In the genomic region with DNA sequence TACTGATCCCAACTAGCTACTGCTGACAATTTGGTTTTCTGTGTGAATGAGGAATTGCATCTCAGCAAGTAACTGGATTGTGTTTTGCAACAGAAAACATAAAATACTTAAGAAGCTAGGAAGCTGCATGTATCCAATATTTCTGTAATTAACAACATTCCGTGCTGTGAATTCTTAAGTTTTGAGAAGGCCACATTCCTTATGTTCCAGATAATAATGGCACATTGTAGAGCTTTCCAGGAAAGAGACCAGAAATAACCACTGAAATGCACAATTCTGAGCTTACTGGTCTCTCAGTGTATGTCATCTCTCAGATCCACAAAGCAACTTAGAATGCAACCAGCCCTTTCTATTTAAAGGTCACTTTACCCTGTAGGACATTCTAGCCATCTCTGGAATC, we compare ENCODE assay signal across 23 cellular contexts.
"Had no signal": no experiment of that assay in that cellular context is flagged by ENCODE, and none has a peak within 500 bp of the region (broad histone marks: within the 10 kb centered on the region; RNA-seq: fewer than 3 reads in every experiment).

No MANE protein-coding gene starts in this region.

- DNase-seq: effector memory CD8-positive, alpha-beta T cell; erythroblast; esophagus squamous epithelium; gastrocnemius medialis; head of caudate nucleus; mucosa of descending colon; naive B cell; occipital lobe; pancreas; spleen; stimulated activated CD4-positive, alpha-beta T cell treated with anti-CD3 and anti-CD28 coated beads, Interleukin-4, amount 100 ng/mL, for 4 hours; stimulated activated naive B cell treated with anti-CD40 and anti-IgM and Interleukin-4, amounts not matched to agents 10 μg/mL and 1 μg/mL and 100 μg/mL, for 72 hours; transverse colon had no signal

- H3K27ac ChIP-seq: coronary artery, esophagus squamous epithelium, gastrocnemius medialis, pancreas, right atrium auricular region, spleen, suprapubic skin, transverse colon, vagina had no signal

- H3K36me3 ChIP-seq: esophagus squamous epithelium, gastrocnemius medialis, pancreas, right atrium auricular region, spleen, suprapubic skin, transverse colon, vagina had no signal

- H3K9me3 ChIP-seq: esophagus squamous epithelium, gastrocnemius medialis, mucosa of descending colon, pancreas, right atrium auricular region, suprapubic skin, transverse colon, vagina had no signal

- H3K27me3 ChIP-seq: esophagus squamous epithelium, gastrocnemius medialis, pancreas, right atrium auricular region, spleen, suprapubic skin, transverse colon, vagina had no signal

- H3K4me1 Mint-ChIP-seq: central memory CD8-positive, alpha-beta T cell; memory B cell; mesothelial cell of epicardium; naive B cell; stimulated activated naive B cell treated with anti-CD40 and anti-IgM and Interleukin-4, amounts not matched to agents 10 μg/mL and 1 μg/mL and 100 μg/mL, for 72 hours had no signal

- H3K27me3 Mint-ChIP-seq: central memory CD8-positive, alpha-beta T cell; effector memory CD8-positive, alpha-beta T cell; memory B cell; naive B cell; natural killer cell treated with Interleukin-12 subunit alpha and Interleukin-12 subunit beta and Interleukin-15 and Interleukin-18, amount 100 ng/mL, for 72 hours; stimulated activated naive B cell treated with anti-CD40 and anti-IgM and Interleukin-4, amounts not matched to agents 10 μg/mL and 1 μg/mL and 100 μg/mL, for 72 hours; stimulated activated naive CD8-positive, alpha-beta T cell treated with anti-CD3 and anti-CD28 coated beads, Interleukin-15, Interleukin-2, amounts not matched to agents 100 ng/mL and 50 ng/mL, for 24 hours had no signal

- H3K9me3 Mint-ChIP-seq: central memory CD8-positive, alpha-beta T cell had no signal

- H3K4me3 ChIP-seq: coronary artery, esophagus squamous epithelium, gastrocnemius medialis, lung, mucosa of descending colon, pancreas, right atrium auricular region, spleen, suprapubic skin, transverse colon, vagina had no signal

- H3K4me1 ChIP-seq: esophagus squamous epithelium, gastrocnemius medialis, pancreas, right atrium auricular region, spleen, suprapubic skin, transverse colon, vagina had no signal

- H3K36me3 Mint-ChIP-seq: memory B cell; mesothelial cell of epicardium; naive B cell; natural killer cell treated with Interleukin-12 subunit alpha and Interleukin-12 subunit beta and Interleukin-15 and Interleukin-18, amount 100 ng/mL, for 72 hours; stimulated activated naive B cell treated with anti-CD40 and anti-IgM and Interleukin-4, amounts not matched to agents 10 μg/mL and 1 μg/mL and 100 μg/mL, for 72 hours had no signal

- H3K4me3 Mint-ChIP-seq: central memory CD8-positive, alpha-beta T cell; effector memory CD8-positive, alpha-beta T cell; memory B cell; mesothelial cell of epicardium; naive B cell; natural killer cell treated with Interleukin-12 subunit alpha and Interleukin-12 subunit beta and Interleukin-15 and Interleukin-18, amount 100 ng/mL, for 72 hours; stimulated activated naive B cell treated with anti-CD40 and anti-IgM and Interleukin-4, amounts not matched to agents 10 μg/mL and 1 μg/mL and 100 μg/mL, for 72 hours; stimulated activated naive CD8-positive, alpha-beta T cell treated with anti-CD3 and anti-CD28 coated beads, Interleukin-15, Interleukin-2, amounts not matched to agents 100 ng/mL and 50 ng/mL, for 24 hours had no signal

- H3K27ac Mint-ChIP-seq: effector memory CD8-positive, alpha-beta T cell; memory B cell; mesothelial cell of epicardium; naive B cell; natural killer cell treated with Interleukin-12 subunit alpha and Interleukin-12 subunit beta and Interleukin-15 and Interleukin-18, amount 100 ng/mL, for 72 hours; stimulated activated naive B cell treated with anti-CD40 and anti-IgM and Interleukin-4, amounts not matched to agents 10 μg/mL and 1 μg/mL and 100 μg/mL, for 72 hours; stimulated activated naive CD8-positive, alpha-beta T cell treated with anti-CD3 and anti-CD28 coated beads, Interleukin-15, Interleukin-2, amounts not matched to agents 100 ng/mL and 50 ng/mL, for 24 hours had no signal
